14 cellular contexts compared by ENCODE assay signal in genomic region chr6:34813028-34813742, GRCh38. TPM values are rescaled to one million over a fixed set of nuclear protein-coding genes. Genes with fewer than 3 reads are reported as not detected.
DNase-seq lines count a peak whose midpoint lies in the region; TF ChIP-seq lines count a peak whose summit lies in the region.
"Had no signal": no experiment of that assay in that cellular context is flagged by ENCODE, and none has a peak within 500 bp of the region (broad histone marks: within the 10 kb centered on the region; RNA-seq: fewer than 3 reads in every experiment).

No MANE protein-coding gene starts in this region.

- peak overlapping the region in 1 of 4 donors; percentile 1 for H3K27ac ChIP-seq in tibial nerve

- 45 to 52% methylated on average over 3 of the region's 3 CpGs for WGBS in tibial nerve, 2 donors

- H3K9me3 ChIP-seq in tibial nerve: no peaks in the 10 kb centered on the region
- H3K9me3 ChIP-seq: MG63 had no signal

- no peak for TF ChIP-seq EP300 in tibial nerve (IDR thresholded peaks at IDR 0.05)

- peak overlapping the region; percentile 34 for H3K27ac Mint-ChIP-seq in glutamatergic neuron (ENCODE audit: unreplicated experiment)
- H3K27ac Mint-ChIP-seq: B cell; CD4-positive, alpha-beta T cell had no signal

- DNase-seq in DMS 273 (lab: John Stamatoyannopoulos, UW; ENCODE audit: unreplicated experiment) (peak; percentile 83), NCI-H1694 (lab: John Stamatoyannopoulos, UW) (peak; percentile 49), NCI-H524 treated with DMSO at 0.1 percent for 48 hours (lab: John Stamatoyannopoulos, UW) (peak; percentile 70), glutamatergic neuron (no peak), tibial nerve (ENCODE audit: low spot score in 2 of 2) (no peak), erythroblast (lab: John Stamatoyannopoulos, UW) (no peak), HCEC 1CT (no peak)
- DNase-seq in activated naive CD4-positive, alpha-beta T cell treated with anti-CD3 and anti-CD28 coated beads, Interleukin-2, amount 50 U/mL, for 16 hours: no peak
- DNase-seq: CD4-positive, alpha-beta T cell; MG63; NCI-H1092 treated with DMSO at 0.1 percent for 48 hours; NCI-H187; NCI-H748 treated with DMSO at 0.1 percent for 48 hours had no signal

- H3K36me3 Mint-ChIP-seq in glutamatergic neuron (ENCODE audit: unreplicated experiment): no peaks in the 10 kb centered on the region

- H3K36me3 ChIP-seq in tibial nerve: no peaks in the 10 kb centered on the region

- H3K9me3 Mint-ChIP-seq in glutamatergic neuron (ENCODE audit: unreplicated experiment): peaks cover 2% of the 10 kb centered on the region
- H3K9me3 Mint-ChIP-seq: CD4-positive, alpha-beta T cell had no signal

- no peaks in the 10 kb centered on the region for H3K27me3 ChIP-seq in tibial nerve
- H3K27me3 ChIP-seq: MG63 had no signal

- H3K4me3 Mint-ChIP-seq in glutamatergic neuron (ENCODE audit: unreplicated experiment): peak overlapping the region; percentile 74
- H3K4me3 Mint-ChIP-seq: B cell; CD4-positive, alpha-beta T cell had no signal

- H3K27me3 Mint-ChIP-seq in glutamatergic neuron (ENCODE audit: unreplicated experiment): no peaks in the 10 kb centered on the region
- H3K27me3 Mint-ChIP-seq: B cell; CD4-positive, alpha-beta T cell had no signal

- TF ChIP-seq CTCF in glutamatergic neuron (IDR thresholded peaks at IDR 0.05; ENCODE audit: partially characterized antibody, unreplicated experiment) (no peak), tibial nerve (IDR thresholded peaks at IDR 0.05) (no peak)

- H3K4me1 ChIP-seq in tibial nerve: peaks cover 0 to 16% (median 3%) of the 10 kb centered on the region in 4 donors

- H3K4me1 Mint-ChIP-seq in glutamatergic neuron (ENCODE audit: low read depth, unreplicated experiment): peaks cover 22% of the 10 kb centered on the region

- H3K4me3 ChIP-seq in tibial nerve: no peak overlapping the region
- H3K4me3 ChIP-seq: MG63 had no signal

- TF ChIP-seq POLR2A in tibial nerve (IDR thresholded peaks at IDR 0.05) (no peak), erythroblast (IDR thresholded peaks at IDR 0.05; ENCODE audit: low read length) (no peak)

RNA-seq across cellular contexts. Expression of gene BLTP3A, which starts 21.3 kb away (rescaled TPM):
- total RNA-seq in glutamatergic neuron (ENCODE audit: unreplicated experiment) (27.8 TPM), tibial nerve (10 to 100 TPM in 3 of 4 donors, 1 to 10 TPM in 1; 9.8 to 16.8 (median 13.4) TPM)

RNA-seq across cellular contexts. Expression of gene SNRPC, which starts 55.9 kb away (rescaled TPM):
- 95.9 TPM for total RNA-seq in glutamatergic neuron (ENCODE audit: unreplicated experiment)
- 10 to 100 TPM; 41.2 to 80.4 (median 66.0) TPM for total RNA-seq in tibial nerve

Comparison
In these comparisons a context has a peak if more than half of its experiments do, and no peak if none do; other contexts are left out.
1. DNase-seq: peak in DMS 273 (single experiment), NCI-H1694 (single experiment) and NCI-H524 treated with DMSO at 0.1 percent for 48 hours (single experiment); none in glutamatergic neuron (single experiment), activated naive CD4-positive, alpha-beta T cell treated with anti-CD3 and anti-CD28 coated beads, Interleukin-2, amount 50 U/mL, for 16 hours (single experiment), tibial nerve (0 of 2), erythroblast (0 of 2) and HCEC 1CT (single experiment).